ENCODE assay signal across 8 cellular contexts in genomic region chr19:49453757-49454248, GRCh38. TPM values are rescaled to one million over a fixed set of nuclear protein-coding genes. Genes with fewer than 3 reads are reported as not detected.
DNase-seq lines count a peak whose midpoint lies in the region; ATAC-seq lines count a peak whose summit lies in the region.

No MANE protein-coding gene starts in this region.

- no peaks in the 10 kb centered on the region for H3K27me3 ChIP-seq in subcutaneous abdominal adipose tissue (ENCODE audit: control insufficient read depth in 5 of 5, insufficient read depth in 4 of 5, low read length in 5 of 5)

- H3K36me3 ChIP-seq in subcutaneous abdominal adipose tissue (ENCODE audit: control insufficient read depth in 5 of 5, insufficient read depth in 5 of 5, low read length in 5 of 5), result peaks cover 0 to 8% (median 4%) of the 10 kb centered on the region in 5 donors

- ATAC-seq in HG03565 (IDR thresholded peaks at IDR 0.05; ENCODE audit: unreplicated experiment) (no peak), GM21515 (IDR thresholded peaks at IDR 0.05; ENCODE audit: unreplicated experiment) (no peak)

- H3K4me1 ChIP-seq in subcutaneous abdominal adipose tissue (ENCODE audit: control insufficient read depth in 5 of 5, insufficient read depth in 5 of 5, low read length in 5 of 5), result peaks cover 7 to 59% (median 51%) of the 10 kb centered on the region in 5 donors

- peak overlapping the region; percentile 96 for H3K4me3 Mint-ChIP-seq in activated T-helper 1 cell treated with anti-CD3 and anti-CD28 coated beads, Interleukin-12 subunit alpha, Interleukin-12 subunit beta, Interleukin-2, Interleukin-4 antibody, amounts not matched to agents 30 ng/mL and 10 ng/mL and 1 ng/mL, durations not matched to agents 14 hours and 24 hours and 36 hours

- H3K27me3 Mint-ChIP-seq in activated T-helper 1 cell treated with anti-CD3 and anti-CD28 coated beads, Interleukin-12 subunit alpha, Interleukin-12 subunit beta, Interleukin-2, Interleukin-4 antibody, amounts not matched to agents 30 ng/mL and 10 ng/mL and 1 ng/mL, durations not matched to agents 14 hours and 24 hours and 36 hours (ENCODE audit: insufficient read depth), result no peaks in the 10 kb centered on the region

- H3K9me3 ChIP-seq in iPS-18c (ENCODE audit: control insufficient read depth, insufficient read depth, low read length) (no peaks in the 10 kb centered on the region), subcutaneous abdominal adipose tissue (ENCODE audit: control insufficient read depth in 5 of 5, low read length in 5 of 5) (no peaks in the 10 kb centered on the region)

- peak overlapping the region; percentile 92 for H3K27ac ChIP-seq in subcutaneous abdominal adipose tissue (ENCODE audit: low read depth, low read length)

- H3K4me1 Mint-ChIP-seq in activated T-helper 1 cell treated with anti-CD3 and anti-CD28 coated beads, Interleukin-12 subunit alpha, Interleukin-12 subunit beta, Interleukin-2, Interleukin-4 antibody, amounts not matched to agents 30 ng/mL and 10 ng/mL and 1 ng/mL, durations not matched to agents 14 hours and 24 hours and 36 hours (ENCODE audit: low read depth), result peaks cover 49% of the 10 kb centered on the region

- peak overlapping the region; percentile 99 for H3K27ac Mint-ChIP-seq in activated T-helper 1 cell treated with anti-CD3 and anti-CD28 coated beads, Interleukin-12 subunit alpha, Interleukin-12 subunit beta, Interleukin-2, Interleukin-4 antibody, amounts not matched to agents 30 ng/mL and 10 ng/mL and 1 ng/mL, durations not matched to agents 14 hours and 24 hours and 36 hours

- H3K9ac ChIP-seq in subcutaneous abdominal adipose tissue (ENCODE audit: low read length in 5 of 5), result peak overlapping the region; percentile 86 to 96 (median 90)

- H3K4me3 ChIP-seq in iPS-18c (ENCODE audit: insufficient read depth, low read depth, low read length) (peak overlapping the region; percentile 58), subcutaneous abdominal adipose tissue (ENCODE audit: low read depth in 1 of 5, low read length in 5 of 5) (peak overlapping the region; percentile 76 to 93 (median 85))

- H3K36me3 Mint-ChIP-seq in activated T-helper 1 cell treated with anti-CD3 and anti-CD28 coated beads, Interleukin-12 subunit alpha, Interleukin-12 subunit beta, Interleukin-2, Interleukin-4 antibody, amounts not matched to agents 30 ng/mL and 10 ng/mL and 1 ng/mL, durations not matched to agents 14 hours and 24 hours and 36 hours (ENCODE audit: low read depth), result peaks cover 23% of the 10 kb centered on the region

- intact Hi-C loops in activated T-helper 1 cell treated with anti-CD3 and anti-CD28 coated beads, Interleukin-12 subunit alpha, Interleukin-12 subunit beta, Interleukin-2, Interleukin-4 antibody, amounts not matched to agents 30 ng/mL and 10 ng/mL and 1 ng/mL, durations not matched to agents 14 hours and 24 hours and 36 hours (cut with micrococcal nuclease), result loop anchor here (1.0 to 10.0 kb wide), 8 partner anchors 15 to 579 kb away; partner anchors contain the start of genes AKT1S1, GYS1, PPP1R15A and RPL13A

- peak; percentile 19 for DNase-seq in NK-92 treated with Interleukin-12 subunit alpha and Interleukin-12 subunit beta, amount 100 ng/mL, for 24 hours (lab: John Stamatoyannopoulos, UW)
- DNase-seq in NK-92 (lab: John Stamatoyannopoulos, UW; ENCODE audit: unreplicated experiment), result no peak
- DNase-seq in activated T-helper 1 cell treated with anti-CD3 and anti-CD28 coated beads, Interleukin-12 subunit alpha, Interleukin-12 subunit beta, Interleukin-2, Interleukin-4 antibody, amounts not matched to agents 30 ng/mL and 10 ng/mL and 1 ng/mL, durations not matched to agents 14 hours and 24 hours and 36 hours (ENCODE audit: low spot score), result no peak
- DNase-seq in stimulated activated CD8-positive, alpha-beta memory T cell treated with anti-CD3 and anti-CD28 coated beads, Interleukin-4, amount 100 ng/mL, for 48 hours, result no peak

- H3K9me3 Mint-ChIP-seq in activated T-helper 1 cell treated with anti-CD3 and anti-CD28 coated beads, Interleukin-12 subunit alpha, Interleukin-12 subunit beta, Interleukin-2, Interleukin-4 antibody, amounts not matched to agents 30 ng/mL and 10 ng/mL and 1 ng/mL, durations not matched to agents 14 hours and 24 hours and 36 hours, result no peaks in the 10 kb centered on the region

RNA-seq across cellular contexts. Expression of gene ALDH16A1, which starts 0.8 kb away (rescaled TPM):
- 23.1 and 24.5 TPM in 2 replicates for total RNA-seq in activated T-helper 1 cell treated with anti-CD3 and anti-CD28 coated beads, Interleukin-12 subunit alpha, Interleukin-12 subunit beta, Interleukin-2, Interleukin-4 antibody, amounts not matched to agents 30 ng/mL and 10 ng/mL and 1 ng/mL, durations not matched to agents 14 hours and 24 hours and 36 hours

RNA-seq across cellular contexts. Expression of gene PIH1D1, which starts 2.2 kb away (rescaled TPM):
- 124 and 126 TPM in 2 replicates for total RNA-seq in activated T-helper 1 cell treated with anti-CD3 and anti-CD28 coated beads, Interleukin-12 subunit alpha, Interleukin-12 subunit beta, Interleukin-2, Interleukin-4 antibody, amounts not matched to agents 30 ng/mL and 10 ng/mL and 1 ng/mL, durations not matched to agents 14 hours and 24 hours and 36 hours

RNA-seq across cellular contexts. Expression of gene SLC17A7, which starts 12.5 kb away (rescaled TPM):
- total RNA-seq in activated T-helper 1 cell treated with anti-CD3 and anti-CD28 coated beads, Interleukin-12 subunit alpha, Interleukin-12 subunit beta, Interleukin-2, Interleukin-4 antibody, amounts not matched to agents 30 ng/mL and 10 ng/mL and 1 ng/mL, durations not matched to agents 14 hours and 24 hours and 36 hours, result 0.16 TPM in 1 of 2 replicates, not detected in the other

RNA-seq across cellular contexts. Expression of gene FLT3LG, which starts 20.2 kb away (rescaled TPM):
- total RNA-seq in activated T-helper 1 cell treated with anti-CD3 and anti-CD28 coated beads, Interleukin-12 subunit alpha, Interleukin-12 subunit beta, Interleukin-2, Interleukin-4 antibody, amounts not matched to agents 30 ng/mL and 10 ng/mL and 1 ng/mL, durations not matched to agents 14 hours and 24 hours and 36 hours, result 58.4 and 65.4 TPM in 2 replicates

RNA-seq across cellular contexts. Expression of gene GFY, which starts 28.6 kb away (rescaled TPM):
- not detected in 2 replicates for total RNA-seq in activated T-helper 1 cell treated with anti-CD3 and anti-CD28 coated beads, Interleukin-12 subunit alpha, Interleukin-12 subunit beta, Interleukin-2, Interleukin-4 antibody, amounts not matched to agents 30 ng/mL and 10 ng/mL and 1 ng/mL, durations not matched to agents 14 hours and 24 hours and 36 hours
